25 cellular contexts compared by ENCODE assay signal in genomic region chr2:45713126-45713525, GRCh38.
"Had no signal": no experiment of that assay in that cellular context is flagged by ENCODE, and none has a peak within 500 bp of the region (broad histone marks: within the 10 kb centered on the region; RNA-seq: fewer than 3 reads in every experiment).

No MANE protein-coding gene starts in this region.

- H3K4me1 Mint-ChIP-seq: activated CD4-positive, alpha-beta T cell treated with anti-CD3 and anti-CD28 coated beads for 36 hours; activated CD8-positive, alpha-beta memory T cell treated with anti-CD3 and anti-CD28 coated beads, Interleukin-2, amount 10 ng/mL, durations not matched to agents 7 days and 5 days had no signal

- DNase-seq: activated CD4-positive, alpha-beta T cell treated with anti-CD3 and anti-CD28 coated beads for 36 hours; activated CD4-positive, CD25-positive, alpha-beta regulatory T cell; activated CD8-positive, alpha-beta memory T cell treated with anti-CD3 and anti-CD28 coated beads, Interleukin-2, amount 10 ng/mL, durations not matched to agents 7 days and 5 days; activated CD8-positive, alpha-beta T cell treated with anti-CD3 and anti-CD28 coated beads, Interleukin-2, amount 10 ng/mL, durations not matched to agents 7 days and 5 days; activated naive CD4-positive, alpha-beta T cell; activated T-cell treated with anti-CD3 and anti-CD28 coated beads, Interleukin-2, amount 50 U/mL, for 72 hours; aorta; cortex of kidney; effector memory CD8-positive, alpha-beta T cell; erythroblast; head of caudate nucleus; hippocampal formation; kidney; mammary epithelial cell; right lobe of liver; stimulated activated CD4-positive, alpha-beta T cell treated with anti-CD3 and anti-CD28 coated beads, Interleukin-4, amount 100 ng/mL, for 1 hour; stomach; thyroid gland; upper lobe of right lung had no signal

- H3K36me3 ChIP-seq: gastroesophageal sphincter, neutrophil, right lobe of liver, stomach, thyroid gland, upper lobe of right lung had no signal

- H3K27ac Mint-ChIP-seq: activated CD4-positive, alpha-beta T cell treated with anti-CD3 and anti-CD28 coated beads for 36 hours; activated CD8-positive, alpha-beta memory T cell treated with anti-CD3 and anti-CD28 coated beads, Interleukin-2, amount 10 ng/mL, durations not matched to agents 7 days and 5 days; activated CD8-positive, alpha-beta T cell treated with anti-CD3 and anti-CD28 coated beads, Interleukin-2, amount 10 ng/mL, durations not matched to agents 7 days and 5 days; activated naive CD8-positive, alpha-beta T cell; activated T-cell treated with anti-CD3 and anti-CD28 coated beads, Interleukin-2, amount 50 U/mL, for 72 hours; effector memory CD8-positive, alpha-beta T cell; nephron; progenitor cell of endocrine pancreas had no signal

- H3K27me3 Mint-ChIP-seq: activated CD4-positive, alpha-beta T cell treated with anti-CD3 and anti-CD28 coated beads for 36 hours; activated CD8-positive, alpha-beta memory T cell treated with anti-CD3 and anti-CD28 coated beads, Interleukin-2, amount 10 ng/mL, durations not matched to agents 7 days and 5 days; activated naive CD8-positive, alpha-beta T cell; effector memory CD8-positive, alpha-beta T cell had no signal

- H3K4me3 ChIP-seq: body of pancreas, gastroesophageal sphincter, right lobe of liver, stomach, thyroid gland, upper lobe of right lung had no signal

- H3K9me3 Mint-ChIP-seq: effector memory CD8-positive, alpha-beta T cell; nephron had no signal

- ATAC-seq: activated CD4-positive, alpha-beta T cell treated with anti-CD3 and anti-CD28 coated beads for 36 hours; activated CD8-positive, alpha-beta memory T cell treated with anti-CD3 and anti-CD28 coated beads, Interleukin-2, amount 10 ng/mL, durations not matched to agents 7 days and 5 days; activated CD8-positive, alpha-beta T cell treated with anti-CD3 and anti-CD28 coated beads, Interleukin-2, amount 10 ng/mL, durations not matched to agents 7 days and 5 days; activated T-cell treated with anti-CD3 and anti-CD28 coated beads, Interleukin-2, amount 50 U/mL, for 72 hours; body of pancreas; effector memory CD8-positive, alpha-beta T cell; gastroesophageal sphincter; right lobe of liver had no signal

- H3K27ac ChIP-seq: body of pancreas, gastroesophageal sphincter, neutrophil, right lobe of liver, stomach, thyroid gland, upper lobe of right lung had no signal

- H3K27me3 ChIP-seq: body of pancreas, gastroesophageal sphincter, neutrophil, right lobe of liver, stomach, thyroid gland, upper lobe of right lung had no signal

- H3K9me3 ChIP-seq: body of pancreas, gastroesophageal sphincter, neutrophil, right lobe of liver, stomach, thyroid gland, upper lobe of right lung had no signal

- H3K4me1 ChIP-seq: thyroid gland, upper lobe of right lung had no signal

- H3K4me3 Mint-ChIP-seq: activated CD4-positive, alpha-beta T cell treated with anti-CD3 and anti-CD28 coated beads for 36 hours; activated CD8-positive, alpha-beta memory T cell treated with anti-CD3 and anti-CD28 coated beads, Interleukin-2, amount 10 ng/mL, durations not matched to agents 7 days and 5 days; activated CD8-positive, alpha-beta T cell treated with anti-CD3 and anti-CD28 coated beads, Interleukin-2, amount 10 ng/mL, durations not matched to agents 7 days and 5 days; activated naive CD8-positive, alpha-beta T cell; activated T-cell treated with anti-CD3 and anti-CD28 coated beads, Interleukin-2, amount 50 U/mL, for 72 hours; effector memory CD8-positive, alpha-beta T cell; nephron had no signal
